ENCODE assay signal across 1 cellular context in the genomic region with DNA sequence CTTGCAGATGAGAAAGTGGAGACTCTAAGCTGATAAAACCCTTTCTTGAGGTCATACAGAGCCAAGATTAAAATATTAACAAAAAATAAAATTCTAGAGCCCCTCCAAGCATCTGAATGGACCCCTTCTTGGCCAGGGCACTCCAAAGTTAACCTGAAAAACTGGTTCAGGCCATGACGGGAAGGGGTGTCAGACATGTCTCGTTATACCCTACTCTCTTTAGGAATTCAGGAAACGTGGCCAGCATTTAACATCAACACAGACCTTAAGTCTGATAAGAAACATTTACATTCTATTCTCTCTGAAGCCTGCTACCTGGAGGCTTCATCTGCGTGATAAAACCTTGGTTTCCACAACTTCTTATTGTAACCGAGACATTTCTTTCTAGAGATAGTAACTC.
TF ChIP-seq lines count a peak whose summit lies in the region.

No MANE protein-coding gene starts in this region.

TF ChIP-seq in GM23338, 12 proteins besides CTCF, POLR2A, EP300 and RAD21 (continued from another document):
- no peak for TF ChIP-seq ZNF114 (CRISPR knock-in tag; IDR thresholded peaks at IDR 0.05)
